1 cellular context compared by ENCODE assay signal in the genomic region with DNA sequence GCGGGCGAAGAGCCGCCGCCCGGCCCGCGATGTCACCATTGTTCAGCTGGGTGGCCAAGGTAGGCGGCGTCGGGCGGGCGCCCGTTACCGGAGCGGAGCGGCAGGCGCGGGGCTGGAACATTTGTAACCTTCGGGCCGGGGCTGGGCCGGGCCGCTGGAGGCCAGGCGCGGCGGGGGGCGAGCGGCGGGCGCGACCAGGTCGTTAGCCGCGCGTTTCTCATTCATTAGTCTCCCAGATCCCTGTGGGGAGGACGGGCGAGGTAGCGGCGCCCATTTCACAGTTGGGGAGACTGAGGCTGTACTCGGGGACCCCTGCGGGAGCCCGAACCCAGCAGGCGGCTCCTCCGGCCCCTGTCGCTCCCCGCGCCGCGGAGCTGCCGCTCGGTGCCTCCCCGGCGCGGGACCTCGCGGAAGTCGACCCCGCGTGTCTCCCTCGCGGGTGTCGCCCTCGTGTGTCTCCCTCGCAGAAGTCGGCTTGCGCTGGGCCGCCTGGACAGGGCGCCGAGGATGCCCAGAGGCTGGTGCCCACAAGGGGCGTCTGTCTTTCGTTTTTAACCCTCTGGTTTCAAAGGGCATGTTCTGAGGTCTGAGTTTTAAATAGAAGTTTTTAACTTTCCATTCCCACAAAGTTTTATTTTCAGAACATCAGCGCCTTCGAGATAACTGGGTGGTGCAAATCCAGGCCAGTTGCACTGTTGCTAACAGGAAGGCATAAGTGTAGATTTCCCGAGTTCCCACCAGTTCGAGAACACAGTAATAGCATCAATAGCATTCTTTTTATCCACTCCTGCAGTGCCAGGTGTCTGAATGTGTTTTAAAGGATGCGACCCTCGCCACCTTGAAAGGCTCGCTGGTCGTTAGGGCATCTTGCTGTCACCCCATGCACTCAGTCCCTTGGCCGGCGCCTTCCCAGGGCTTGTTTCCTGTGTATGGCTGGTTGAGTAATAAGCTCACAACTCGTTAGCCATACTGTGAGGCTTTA.
TF ChIP-seq lines count a peak whose summit lies in the region.

No MANE protein-coding gene starts in this region.

TF ChIP-seq in HepG2, 621 proteins besides CTCF, POLR2A, EP300 and RAD21 (continued from another document and continues in another):
- TF ChIP-seq MAF1 (CRISPR knock-in tag; IDR thresholded peaks at IDR 0.05; ENCODE audit: borderline replicate concordance) = no peak
- TF ChIP-seq ZNF788 (CRISPR knock-in tag; IDR thresholded peaks at IDR 0.05; ENCODE audit: borderline replicate concordance) = no peak; the same call in 1 of the 2 replicates
- peak; percentile 72; the same call in 1 of the 2 replicates for TF ChIP-seq ZNF264 (CRISPR knock-in tag; IDR thresholded peaks at IDR 0.05)
- no peak for TF ChIP-seq ZNF572 (CRISPR knock-in tag; IDR thresholded peaks at IDR 0.05)
- TF ChIP-seq AHDC1 (CRISPR knock-in tag; IDR thresholded peaks at IDR 0.05; ENCODE audit: borderline replicate concordance) = no peak
- TF ChIP-seq, protein P1, sequence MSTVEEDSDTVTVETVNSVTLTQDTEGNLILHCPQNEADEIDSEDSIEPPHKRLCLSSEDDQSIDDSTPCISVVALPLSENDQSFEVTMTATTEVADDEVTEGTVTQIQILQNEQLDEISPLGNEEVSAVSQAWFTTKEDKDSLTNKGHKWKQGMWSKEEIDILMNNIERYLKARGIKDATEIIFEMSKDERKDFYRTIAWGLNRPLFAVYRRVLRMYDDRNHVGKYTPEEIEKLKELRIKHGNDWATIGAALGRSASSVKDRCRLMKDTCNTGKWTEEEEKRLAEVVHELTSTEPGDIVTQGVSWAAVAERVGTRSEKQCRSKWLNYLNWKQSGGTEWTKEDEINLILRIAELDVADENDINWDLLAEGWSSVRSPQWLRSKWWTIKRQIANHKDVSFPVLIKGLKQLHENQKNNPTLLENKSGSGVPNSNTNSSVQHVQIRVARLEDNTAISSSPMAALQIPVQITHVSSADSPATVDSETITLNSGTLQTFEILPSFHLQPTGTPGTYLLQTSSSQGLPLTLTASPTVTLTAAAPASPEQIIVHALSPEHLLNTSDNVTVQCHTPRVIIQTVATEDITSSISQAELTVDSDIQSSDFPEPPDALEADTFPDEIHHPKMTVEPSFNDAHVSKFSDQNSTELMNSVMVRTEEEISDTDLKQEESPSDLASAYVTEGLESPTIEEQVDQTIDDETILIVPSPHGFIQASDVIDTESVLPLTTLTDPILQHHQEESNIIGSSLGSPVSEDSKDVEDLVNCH (CRISPR knock-in tag; IDR thresholded peaks at IDR 0.05) = no peak
- no peak for TF ChIP-seq ZNF292 (CRISPR knock-in tag; IDR thresholded peaks at IDR 0.05; ENCODE audit: borderline replicate concordance, low read depth)
- TF ChIP-seq HNRNPK (IDR thresholded peaks at IDR 0.05; ENCODE audit: low read depth, low read length, poor library complexity, severe bottlenecking) = no peak
- TF ChIP-seq ZNF44 (CRISPR knock-in tag; IDR thresholded peaks at IDR 0.05) = no peak
- no peak for TF ChIP-seq ZNF12 (CRISPR knock-in tag; IDR thresholded peaks at IDR 0.05)
- TF ChIP-seq DR1 (CRISPR knock-in tag; IDR thresholded peaks at IDR 0.05) = peak; percentile 48; the same call in 1 of the 2 replicates
- no peak for TF ChIP-seq ZNF354B (CRISPR knock-in tag; IDR thresholded peaks at IDR 0.05)
- no peak for TF ChIP-seq RORA (CRISPR knock-in tag; IDR thresholded peaks at IDR 0.05)
- peak; percentile 90; the same call in 1 of the 2 replicates for TF ChIP-seq ZNF557 (CRISPR knock-in tag; IDR thresholded peaks at IDR 0.05)
- no peak for TF ChIP-seq ZNF234 (CRISPR knock-in tag; conservative IDR thresholded peaks at IDR 0.05)
- no peak for TF ChIP-seq ZNF317 (CRISPR knock-in tag; IDR thresholded peaks at IDR 0.05)
- TF ChIP-seq ZNF20 (CRISPR knock-in tag; IDR thresholded peaks at IDR 0.05) = no peak
- no peak for TF ChIP-seq ZNF432 (CRISPR knock-in tag; IDR thresholded peaks at IDR 0.05; ENCODE audit: borderline replicate concordance)
- TF ChIP-seq, protein P2, sequence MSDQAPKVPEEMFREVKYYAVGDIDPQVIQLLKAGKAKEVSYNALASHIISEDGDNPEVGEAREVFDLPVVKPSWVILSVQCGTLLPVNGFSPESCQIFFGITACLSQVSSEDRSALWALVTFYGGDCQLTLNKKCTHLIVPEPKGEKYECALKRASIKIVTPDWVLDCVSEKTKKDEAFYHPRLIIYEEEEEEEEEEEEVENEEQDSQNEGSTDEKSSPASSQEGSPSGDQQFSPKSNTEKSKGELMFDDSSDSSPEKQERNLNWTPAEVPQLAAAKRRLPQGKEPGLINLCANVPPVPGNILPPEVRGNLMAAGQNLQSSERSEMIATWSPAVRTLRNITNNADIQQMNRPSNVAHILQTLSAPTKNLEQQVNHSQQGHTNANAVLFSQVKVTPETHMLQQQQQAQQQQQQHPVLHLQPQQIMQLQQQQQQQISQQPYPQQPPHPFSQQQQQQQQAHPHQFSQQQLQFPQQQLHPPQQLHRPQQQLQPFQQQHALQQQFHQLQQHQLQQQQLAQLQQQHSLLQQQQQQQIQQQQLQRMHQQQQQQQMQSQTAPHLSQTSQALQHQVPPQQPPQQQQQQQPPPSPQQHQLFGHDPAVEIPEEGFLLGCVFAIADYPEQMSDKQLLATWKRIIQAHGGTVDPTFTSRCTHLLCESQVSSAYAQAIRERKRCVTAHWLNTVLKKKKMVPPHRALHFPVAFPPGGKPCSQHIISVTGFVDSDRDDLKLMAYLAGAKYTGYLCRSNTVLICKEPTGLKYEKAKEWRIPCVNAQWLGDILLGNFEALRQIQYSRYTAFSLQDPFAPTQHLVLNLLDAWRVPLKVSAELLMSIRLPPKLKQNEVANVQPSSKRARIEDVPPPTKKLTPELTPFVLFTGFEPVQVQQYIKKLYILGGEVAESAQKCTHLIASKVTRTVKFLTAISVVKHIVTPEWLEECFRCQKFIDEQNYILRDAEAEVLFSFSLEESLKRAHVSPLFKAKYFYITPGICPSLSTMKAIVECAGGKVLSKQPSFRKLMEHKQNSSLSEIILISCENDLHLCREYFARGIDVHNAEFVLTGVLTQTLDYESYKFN (CRISPR knock-in tag; conservative IDR thresholded peaks at IDR 0.05) = no peak
- TF ChIP-seq, protein P3, sequence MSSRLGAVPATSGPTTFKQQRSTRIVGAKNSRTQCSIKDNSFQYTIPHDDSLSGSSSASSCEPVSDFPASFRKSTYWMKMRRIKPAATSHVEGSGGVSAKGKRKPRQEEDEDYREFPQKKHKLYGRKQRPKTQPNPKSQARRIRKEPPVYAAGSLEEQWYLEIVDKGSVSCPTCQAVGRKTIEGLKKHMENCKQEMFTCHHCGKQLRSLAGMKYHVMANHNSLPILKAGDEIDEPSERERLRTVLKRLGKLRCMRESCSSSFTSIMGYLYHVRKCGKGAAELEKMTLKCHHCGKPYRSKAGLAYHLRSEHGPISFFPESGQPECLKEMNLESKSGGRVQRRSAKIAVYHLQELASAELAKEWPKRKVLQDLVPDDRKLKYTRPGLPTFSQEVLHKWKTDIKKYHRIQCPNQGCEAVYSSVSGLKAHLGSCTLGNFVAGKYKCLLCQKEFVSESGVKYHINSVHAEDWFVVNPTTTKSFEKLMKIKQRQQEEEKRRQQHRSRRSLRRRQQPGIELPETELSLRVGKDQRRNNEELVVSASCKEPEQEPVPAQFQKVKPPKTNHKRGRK (CRISPR knock-in tag; IDR thresholded peaks at IDR 0.05) = no peak
- no peak for TF ChIP-seq ZNF256 (CRISPR knock-in tag; conservative IDR thresholded peaks at IDR 0.05)
- no peak for TF ChIP-seq TEF (CRISPR knock-in tag; IDR thresholded peaks at IDR 0.05)
- no peak for TF ChIP-seq ZNF280D (CRISPR knock-in tag; IDR thresholded peaks at IDR 0.05)
- TF ChIP-seq ZNF333 (CRISPR knock-in tag; IDR thresholded peaks at IDR 0.05; ENCODE audit: borderline replicate concordance) = no peak
- no peak for TF ChIP-seq MYNN (CRISPR knock-in tag; IDR thresholded peaks at IDR 0.05; ENCODE audit: low read depth)
- TF ChIP-seq CREM (IDR thresholded peaks at IDR 0.05) = no peak
- TF ChIP-seq CREM (CRISPR knock-in tag; IDR thresholded peaks at IDR 0.05) = no peak
- TF ChIP-seq ZNF431 (CRISPR knock-in tag; IDR thresholded peaks at IDR 0.05; ENCODE audit: borderline replicate concordance, low read depth) = no peak
- no peak for TF ChIP-seq XBP1 (CRISPR knock-in tag; IDR thresholded peaks at IDR 0.05)
- TF ChIP-seq HCFC1 (IDR thresholded peaks at IDR 0.05; ENCODE audit: low read depth, low read length) = no peak
- no peak for TF ChIP-seq SIX1 (CRISPR knock-in tag; IDR thresholded peaks at IDR 0.05; ENCODE audit: borderline replicate concordance)
- no peak for TF ChIP-seq SMAD1 (CRISPR knock-in tag; IDR thresholded peaks at IDR 0.05; ENCODE audit: borderline replicate concordance, low read depth)
- TF ChIP-seq, protein P4, sequence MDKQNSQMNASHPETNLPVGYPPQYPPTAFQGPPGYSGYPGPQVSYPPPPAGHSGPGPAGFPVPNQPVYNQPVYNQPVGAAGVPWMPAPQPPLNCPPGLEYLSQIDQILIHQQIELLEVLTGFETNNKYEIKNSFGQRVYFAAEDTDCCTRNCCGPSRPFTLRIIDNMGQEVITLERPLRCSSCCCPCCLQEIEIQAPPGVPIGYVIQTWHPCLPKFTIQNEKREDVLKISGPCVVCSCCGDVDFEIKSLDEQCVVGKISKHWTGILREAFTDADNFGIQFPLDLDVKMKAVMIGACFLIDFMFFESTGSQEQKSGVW (CRISPR knock-in tag; IDR thresholded peaks at IDR 0.05; ENCODE audit: borderline replicate concordance) = no peak
- no peak for TF ChIP-seq TMF1 (CRISPR knock-in tag; IDR thresholded peaks at IDR 0.05; ENCODE audit: low read depth)
- no peak for TF ChIP-seq SIN3B (IDR thresholded peaks at IDR 0.05; ENCODE audit: low read length)
